2 cellular contexts compared by ENCODE assay signal in genomic region chr5:141421489-141421855, GRCh38.
TF ChIP-seq lines count a peak whose summit lies in the region.

No MANE protein-coding gene starts in this region.

TF ChIP-seq in GM12891, 5 proteins besides CTCF, POLR2A, EP300 and RAD21:
- TF ChIP-seq TAF1 (IDR thresholded peaks at IDR 0.05; ENCODE audit: low read depth, low read length) (no peak), POU2F2 (IDR thresholded peaks at IDR 0.05; ENCODE audit: low read depth, low read length) (no peak), SPI1 (IDR thresholded peaks at IDR 0.05; ENCODE audit: low read depth, low read length) (no peak), PAX5 (IDR thresholded peaks at IDR 0.05; ENCODE audit: insufficient read depth, low read length, severe bottlenecking) (no peak), POLR2AphosphoS5 (IDR thresholded peaks at IDR 0.05; ENCODE audit: low read depth, low read length) (no peak)
TF ChIP-seq in GM12891: peak in this region for 0.

TF ChIP-seq in GM12878, 131 proteins besides CTCF, POLR2A, EP300 and RAD21:
- TF ChIP-seq YBX1 (IDR thresholded peaks at IDR 0.05) (no peak), RBBP5 (conservative IDR thresholded peaks at IDR 0.05) (no peak), NFXL1 (IDR thresholded peaks at IDR 0.05; ENCODE audit: borderline replicate concordance) (no peak), SIX5 (IDR thresholded peaks at IDR 0.05; ENCODE audit: low read depth, low read length, severe bottlenecking) (no peak), STAT3 (IDR thresholded peaks at IDR 0.05; ENCODE audit: low read depth, low read length) (no peak)
